In the genomic region with DNA sequence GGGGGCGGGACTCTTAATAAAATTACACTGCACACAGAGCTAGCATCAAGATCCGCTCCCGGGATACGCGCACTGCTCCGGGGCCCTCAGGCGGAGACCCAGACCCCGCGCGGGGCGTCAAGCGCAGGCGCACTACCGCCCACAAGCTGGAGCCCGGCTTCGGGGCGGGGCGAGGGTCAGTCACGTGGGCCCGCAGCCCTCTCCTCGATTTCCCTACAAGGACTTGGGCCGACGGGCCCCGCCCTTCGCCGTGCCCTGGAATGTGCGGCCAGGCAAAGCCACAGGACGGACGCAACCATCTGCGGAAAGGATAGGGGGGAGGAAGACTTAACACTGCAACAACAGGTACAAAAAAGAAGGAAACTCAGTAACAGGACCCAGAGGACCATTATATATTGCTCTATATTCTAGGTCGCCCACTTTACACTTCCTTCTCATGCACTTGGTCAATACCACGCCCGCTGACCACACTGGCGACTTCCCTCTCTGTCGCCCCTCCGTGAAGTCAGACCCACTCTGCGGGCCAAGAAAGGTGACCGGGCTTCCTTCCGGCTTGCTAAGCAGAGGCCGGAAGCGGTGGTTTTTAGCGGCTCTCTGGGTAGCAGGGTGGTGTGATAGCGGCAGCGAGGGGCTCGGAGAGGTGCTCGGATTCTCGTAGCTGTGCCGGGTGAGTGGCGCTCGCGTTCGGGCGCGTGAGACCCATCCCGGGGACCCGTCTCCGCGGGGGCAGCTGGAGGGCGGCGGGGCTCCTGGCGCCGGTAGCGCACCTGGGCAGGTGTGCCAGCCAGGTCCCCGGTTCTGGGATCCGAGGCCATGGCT, we compare ENCODE assay signal across 8 cellular contexts. TPM values are rescaled to one million over a fixed set of nuclear protein-coding genes. Genes with fewer than 3 reads are reported as not detected.
DNase-seq lines count a peak whose midpoint lies in the region; ATAC-seq lines count a peak whose summit lies in the region.

MYL12A (plus strand) TSS at position 559 of the 819 bp plus-strand sequence. CDS start 5,447 bp downstream, outside the sequence.

- DNase-seq in COLO668 (lab: John Stamatoyannopoulos, UW; ENCODE audit: unreplicated experiment): peak; percentile 99
- DNase-seq in HT1080 (ENCODE audit: low read depth): peak; percentile 98
- peak; percentile 91 for DNase-seq in NOMO-1 treated with DMSO at 0.1 percent for 48 hours (lab: John Stamatoyannopoulos, UW; ENCODE audit: unreplicated experiment)
- peak; percentile 83 to 84 for DNase-seq in activated CD8-positive, alpha-beta memory T cell treated with anti-CD3 and anti-CD28 coated beads for 4 hours (ENCODE audit: low read depth in 2 of 2)
- DNase-seq in effector memory CD4-positive, alpha-beta T cell: peak; percentile 79 to 86 (median 84)
- DNase-seq in medulla oblongata (ENCODE audit: extremely low spot score): peak; percentile 98
- peak; percentile 82 for DNase-seq in stimulated activated CD8-positive, alpha-beta memory T cell treated with anti-CD3 and anti-CD28 coated beads, Interleukin-12 subunit alpha, Interleukin-12 subunit beta, amount 100 ng/mL, for 1 hour (ENCODE audit: low read depth)

- H3K27ac ChIP-seq in effector memory CD4-positive, alpha-beta T cell (ENCODE audit: insufficient read depth, low read length, poor library complexity, severe bottlenecking): peak within 1 kb of the TSS; percentile 85

- peaks cover 20% of the 10 kb centered on the region for H3K4me1 ChIP-seq in effector memory CD4-positive, alpha-beta T cell (ENCODE audit: control insufficient read depth, insufficient read depth, low read length, poor library complexity, severe bottlenecking)

- H3K9me3 ChIP-seq in effector memory CD4-positive, alpha-beta T cell (ENCODE audit: control insufficient read depth, low read length): no peaks in the 10 kb centered on the region

- no peaks in the 10 kb centered on the region for H3K36me3 ChIP-seq in effector memory CD4-positive, alpha-beta T cell (ENCODE audit: control insufficient read depth, insufficient read depth, low read length)

- H3K4me3 ChIP-seq in effector memory CD4-positive, alpha-beta T cell (ENCODE audit: insufficient read depth, low read depth, low read length, poor library complexity, severe bottlenecking): peak within 1 kb of the TSS; percentile 79

- H3K27me3 ChIP-seq in effector memory CD4-positive, alpha-beta T cell (replicated peaks; ENCODE audit: control insufficient read depth, insufficient read depth, low read length, poor library complexity, severe bottlenecking): no peaks in the 10 kb centered on the region

- peak; percentile 80 for ATAC-seq in GM21360 (IDR thresholded peaks at IDR 0.05; ENCODE audit: unreplicated experiment)

RNA-seq across cellular contexts. Expression of gene MYL12A, which starts in this region (rescaled TPM):
- 521 and 591 TPM in 2 replicates for total RNA-seq in HT1080 (2014; rRNA removed; shearing (Covaris generic))
- 378 and 405 TPM in 2 replicates for polyA plus RNA-seq in HT1080 (2015; cell fraction: cytosol; rRNA removed)
- polyA plus RNA-seq in HT1080 (2015; cell fraction: nucleus; rRNA removed): 254 and 260 TPM in 2 replicates

Comparison
In these comparisons a context has a peak if more than half of its experiments do, and no peak if none do; other contexts are left out.
1. Peak in every context shown above with its lines: DNase-seq, ATAC-seq, H3K4me3 ChIP-seq and H3K27ac ChIP-seq.